31 cellular contexts compared by ENCODE assay signal in the genomic region with DNA sequence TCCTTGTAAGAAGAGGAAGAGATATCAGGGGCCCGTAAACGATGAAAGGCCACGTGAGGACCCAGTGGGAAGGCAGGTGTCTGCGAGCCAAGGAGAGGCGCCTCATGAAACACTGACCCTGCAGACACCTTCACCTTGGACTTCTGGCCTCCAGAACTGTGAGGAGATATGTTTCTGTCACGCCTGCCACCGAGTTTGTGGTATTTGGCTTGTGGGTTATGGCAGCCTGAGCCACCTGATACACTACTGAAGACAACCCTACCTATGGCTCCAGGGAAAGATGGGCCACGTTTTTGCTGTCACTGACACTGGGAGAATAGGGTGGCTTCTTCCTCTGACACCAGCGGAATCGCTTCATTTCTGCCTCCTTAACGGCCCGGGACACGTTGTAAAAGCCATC.
"Had no signal": no experiment of that assay in that cellular context is flagged by ENCODE, and none has a peak within 500 bp of the region (broad histone marks: within the 10 kb centered on the region; RNA-seq: fewer than 3 reads in every experiment).

No MANE protein-coding gene starts in this region.

- DNase-seq: activated B cell treated with CpG ODN at 0.5 μM for 24 hours; activated CD4-positive, alpha-beta T cell treated with anti-CD3 and anti-CD28 coated beads for 48 hours; activated CD4-positive, alpha-beta T cell treated with anti-CD3 and anti-CD28 coated beads, Interleukin-2, amount 50 U/mL, for 1 hour; activated CD4-positive, alpha-beta T cell treated with anti-CD3 and anti-CD28 coated beads, Interleukin-2, amount 50 U/mL, for 48 hours; activated CD8-positive, alpha-beta memory T cell treated with anti-CD3 and anti-CD28 coated beads for 24 hours; activated CD8-positive, alpha-beta T cell treated with anti-CD3 and anti-CD28 coated beads for 36 hours; activated effector memory CD4-positive, alpha-beta T cell treated with Interleukin-2 at 50 U/mL for 16 hours; activated gamma-delta T cell treated with Interleukin-2 at 50 U/mL for 16 hours; activated naive CD4-positive, alpha-beta T cell treated with anti-CD3 and anti-CD28 coated beads, Interleukin-2, amount 50 U/mL, for 16 hours; activated naive CD4-positive, alpha-beta T cell treated with Interleukin-2 at 50 U/mL for 16 hours; activated T-cell treated with anti-CD3 and anti-CD28 coated beads, Interleukin-2, amount 50 U/mL, for 4 hours; amniotic stem cell; anterior cingulate cortex; brain microvascular endothelial cell; central memory CD4-positive, alpha-beta T cell; cerebellar nuclear complex; colonic mucosa; effector memory CD4-positive, alpha-beta T cell; erythroblast; foreskin keratinocyte; gastrocnemius medialis; glutamatergic neuron; heart left ventricle; T-helper 1 cell; T-helper 17 cell; T1000; WERI-Rb-1 had no signal

- H3K27ac Mint-ChIP-seq: activated B cell treated with CpG ODN at 0.5 μM for 24 hours; activated CD8-positive, alpha-beta T cell treated with anti-CD3 and anti-CD28 coated beads for 36 hours; activated naive CD8-positive, alpha-beta T cell; activated T-helper 17 cell treated with anti-CD3 and anti-CD28 coated beads, Interleukin-2, amount 50 U/mL, for 72 hours; T-helper 17 cell; T-helper 2 cell treated with Interferon-gamma antibody and Interleukin-4, amounts not matched to agents 5 μg/mL and 100 μg/mL, for 36 hours had no signal

- H3K27me3 Mint-ChIP-seq: activated B cell treated with CpG ODN at 0.5 μM for 24 hours, T-helper 17 cell had no signal

- H3K9me3 Mint-ChIP-seq: activated B cell treated with CpG ODN at 0.5 μM for 24 hours; activated CD8-positive, alpha-beta T cell treated with anti-CD3 and anti-CD28 coated beads for 36 hours; activated T-cell treated with anti-CD3 and anti-CD28 coated beads, Interleukin-2, amount 50 U/mL, for 4 hours; activated T-helper 17 cell treated with anti-CD3 and anti-CD28 coated beads, Interleukin-2, amount 50 U/mL, for 72 hours; T-helper 2 cell treated with Interferon-gamma antibody and Interleukin-4, amounts not matched to agents 5 μg/mL and 100 μg/mL, for 36 hours had no signal

- H3K36me3 ChIP-seq: brain microvascular endothelial cell, colonic mucosa, esophagus muscularis mucosa, gastrocnemius medialis, heart left ventricle, WERI-Rb-1 had no signal

- H3K4me3 Mint-ChIP-seq: activated B cell treated with CpG ODN at 0.5 μM for 24 hours; activated CD8-positive, alpha-beta T cell treated with anti-CD3 and anti-CD28 coated beads for 36 hours; activated naive CD8-positive, alpha-beta T cell; activated T-cell treated with anti-CD3 and anti-CD28 coated beads, Interleukin-2, amount 50 U/mL, for 4 hours; activated T-helper 17 cell treated with anti-CD3 and anti-CD28 coated beads, Interleukin-2, amount 50 U/mL, for 72 hours; T-helper 17 cell; T-helper 2 cell treated with Interferon-gamma antibody and Interleukin-4, amounts not matched to agents 5 μg/mL and 100 μg/mL, for 36 hours had no signal

- H3K27me3 ChIP-seq: brain microvascular endothelial cell, colonic mucosa, esophagus muscularis mucosa, foreskin keratinocyte, gastrocnemius medialis, heart left ventricle had no signal

- H3K9me3 ChIP-seq: colonic mucosa, esophagus muscularis mucosa, gastrocnemius medialis, heart left ventricle had no signal

- H3K4me1 ChIP-seq: colonic mucosa, foreskin keratinocyte had no signal

- H3K36me3 Mint-ChIP-seq: activated naive CD8-positive, alpha-beta T cell had no signal

- H3K27ac ChIP-seq: brain microvascular endothelial cell, colonic mucosa, foreskin keratinocyte, heart left ventricle, WERI-Rb-1 had no signal

- H3K4me1 Mint-ChIP-seq: activated B cell treated with CpG ODN at 0.5 μM for 24 hours; activated T-helper 17 cell treated with anti-CD3 and anti-CD28 coated beads, Interleukin-2, amount 50 U/mL, for 72 hours; T-helper 17 cell had no signal

- H3K4me3 ChIP-seq: colonic mucosa, esophagus muscularis mucosa, gastrocnemius medialis, heart left ventricle had no signal
